ENCODE assay signal across 23 cellular contexts in genomic region chr2:14761118-14761517, GRCh38.
"Had no signal": no experiment of that assay in that cellular context is flagged by ENCODE, and none has a peak within 500 bp of the region (broad histone marks: within the 10 kb centered on the region; RNA-seq: fewer than 3 reads in every experiment).

No MANE protein-coding gene starts in this region.

- H3K9ac ChIP-seq: neural progenitor cell, parathyroid adenoma had no signal

- H3K79me2 ChIP-seq: hepatocyte, parathyroid adenoma had no signal

- H3K27me3 ChIP-seq: gastrocnemius medialis, hepatocyte, neural progenitor cell, spleen, tibial nerve had no signal

- H3K4me2 ChIP-seq: hepatocyte, neural progenitor cell had no signal

- H3K4me1 ChIP-seq: gastrocnemius medialis, neural progenitor cell, parathyroid adenoma, psoas muscle, spleen, tibial nerve had no signal

- H2AFZ ChIP-seq: hepatocyte, neural progenitor cell, parathyroid adenoma had no signal

- H3K4me3 ChIP-seq: gastrocnemius medialis, hepatocyte, neural progenitor cell, psoas muscle, spleen, tibial nerve had no signal

- ATAC-seq: activated CD4-positive, alpha-beta T cell treated with anti-CD3 and anti-CD28 coated beads for 36 hours; gastrocnemius medialis; left colon; naive thymus-derived CD4-positive, alpha-beta T cell; psoas muscle; right cardiac atrium had no signal

- H3K36me3 ChIP-seq: gastrocnemius medialis, neural progenitor cell, spleen, tibial nerve had no signal

- H3K9me3 ChIP-seq: gastrocnemius medialis, psoas muscle, spleen, tibial nerve had no signal

- FAIRE-seq: bronchial epithelial cell had no signal

- H3K27ac ChIP-seq: gastrocnemius medialis, hepatocyte, neural progenitor cell, parathyroid adenoma, psoas muscle, spleen, tibial nerve had no signal

- DNase-seq: activated CD4-positive, alpha-beta T cell treated with anti-CD3 and anti-CD28 coated beads for 36 hours; activated CD4-positive, CD25-positive, alpha-beta regulatory T cell; activated effector memory CD4-positive, alpha-beta T cell treated with Interleukin-2 at 50 U/mL for 16 hours; activated naive CD4-positive, alpha-beta T cell treated with Interleukin-2 at 50 U/mL for 16 hours; activated T-cell treated with anti-CD3 and anti-CD28 coated beads for 4 hours; dermis blood vessel endothelial cell; effector CD4-positive, alpha-beta T cell; gastrocnemius medialis; glutamatergic neuron; islet precursor cell; left colon; midbrain; naive thymus-derived CD4-positive, alpha-beta T cell; occipital lobe; psoas muscle; right cardiac atrium; spleen; stimulated activated naive CD4-positive, alpha-beta T cell treated with Interleukin-2 at 50 U/mL for 16 hours had no signal
